10 cellular contexts compared by ENCODE assay signal in genomic region chr13:51882570-51883225, GRCh38. TPM values are rescaled to one million over a fixed set of nuclear protein-coding genes. Genes with fewer than 3 reads are reported as not detected.
"Had no signal": no experiment of that assay in that cellular context is flagged by ENCODE, and none has a peak within 500 bp of the region (broad histone marks: within the 10 kb centered on the region; RNA-seq: fewer than 3 reads in every experiment).

No MANE protein-coding gene starts in this region.

- DNase-seq: H9, HCEC 1CT, KBM-7 had no signal

- H3K4me2 ChIP-seq: GM23338 had no signal

- H3K4me3 Mint-ChIP-seq: GM23338, H9 had no signal

- H2AFZ ChIP-seq: GM23338 had no signal

- H3K27ac Mint-ChIP-seq: GM23338, H9, IgD-negative memory B cell had no signal

- ATAC-seq: GM23338, HepG2 had no signal

- FAIRE-seq: H1, H54, HepG2 had no signal

- H3K4me1 Mint-ChIP-seq: GM23338, IgD-negative memory B cell had no signal

- H3K4me3 ChIP-seq: GM23338 had no signal

- H3K36me3 Mint-ChIP-seq: IgD-negative memory B cell had no signal

- H3K27ac ChIP-seq: HL-60 had no signal

- H3K9me3 Mint-ChIP-seq: H9 had no signal

RNA-seq across cellular contexts. Expression of gene CCDC70, which starts 20.9 kb away (rescaled TPM):
- total RNA-seq: GM23338, H1, H9, HT1080 had no signal
- polyA plus RNA-seq: GM23338, H1, HepG2, IgD-negative memory B cell had no signal

RNA-seq across cellular contexts. Expression of gene TMEM272, which starts 37.7 kb away (rescaled TPM):
- total RNA-seq: H1, H9, HT1080 had no signal
- polyA plus RNA-seq: IgD-negative memory B cell had no signal
